ENCODE assay signal across 21 cellular contexts in the genomic region with DNA sequence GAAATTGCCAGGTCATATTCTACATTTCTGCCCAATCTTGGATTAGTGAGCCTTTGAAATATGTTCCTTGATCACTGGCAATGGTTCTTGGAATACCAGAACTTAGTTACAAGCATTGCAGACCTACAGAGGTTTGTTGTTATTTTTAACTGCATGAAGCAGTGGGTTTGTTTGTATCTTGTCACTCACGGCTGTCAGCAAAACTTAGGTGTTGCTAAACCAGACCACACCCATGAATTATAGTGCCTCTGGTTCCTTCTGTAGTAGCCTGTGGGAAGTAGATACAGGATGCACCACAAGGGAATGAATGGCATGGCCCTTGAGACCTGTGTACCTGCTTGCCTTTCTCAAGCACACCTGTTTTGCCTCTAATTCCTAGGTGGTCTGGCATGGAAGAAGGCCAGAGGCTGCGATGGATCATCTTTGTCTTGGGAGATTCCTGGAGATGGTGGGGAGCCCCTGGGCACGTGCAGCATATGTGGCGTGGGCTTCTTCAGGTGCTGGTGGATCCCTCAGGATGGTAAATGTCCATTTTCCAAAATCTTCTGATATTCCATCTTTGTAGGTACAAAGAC.
"Had no signal": no experiment of that assay in that cellular context is flagged by ENCODE, and none has a peak within 500 bp of the region (broad histone marks: within the 10 kb centered on the region; RNA-seq: fewer than 3 reads in every experiment).

No MANE protein-coding gene starts in this region.

- H3K27me3 ChIP-seq: pancreas, right lobe of liver, transverse colon, uterus had no signal

- H3K9me3 ChIP-seq: pancreas had no signal

- DNase-seq: activated CD8-positive, alpha-beta memory T cell treated with anti-CD3 and anti-CD28 coated beads for 24 hours; activated CD8-positive, alpha-beta memory T cell treated with anti-CD3 and anti-CD28 coated beads, Interleukin-2, amount 50 U/mL, for 4 hours; activated naive CD4-positive, alpha-beta T cell treated with anti-CD3 and anti-CD28 coated beads for 36 hours; activated naive CD8-positive, alpha-beta T cell treated with anti-CD3 and anti-CD28 coated beads, Interleukin-2, amount 10 ng/mL, durations not matched to agents 7 days and 5 days; activated T-cell treated with anti-CD3 and anti-CD28 coated beads, Interleukin-2, amount 50 U/mL, for 24 hours; amygdala; dermis blood vessel endothelial cell; effector memory CD4-positive, alpha-beta T cell; left colon; pancreas; small intestine; stimulated activated CD4-positive, alpha-beta T cell treated with anti-CD3 and anti-CD28 coated beads, Interleukin-2, amount 100 ng/mL, for 24 hours; stimulated activated naive CD8-positive, alpha-beta T cell treated with anti-CD3 and anti-CD28 coated beads, Interleukin-15, amount 100 ng/mL, for 72 hours; T-helper 9 cell; transverse colon; uterus had no signal

- ATAC-seq: esophagus mucosa; left colon; natural killer cell treated with Interleukin-12 subunit alpha and Interleukin-12 subunit beta and Interleukin-15 and Interleukin-18, amount 100 ng/mL, for 72 hours; pancreas; right lobe of liver; stimulated activated effector memory CD8-positive, alpha-beta T cell treated with anti-CD3 and anti-CD28 coated beads, Interleukin-12 subunit alpha, Interleukin-12 subunit beta, amount 100 ng/mL, for 72 hours; stimulated activated naive CD8-positive, alpha-beta T cell treated with anti-CD3 and anti-CD28 coated beads, Interleukin-15, amount 100 ng/mL, for 72 hours had no signal

- H3K4me3 ChIP-seq: lung, pancreas, right lobe of liver, transverse colon, uterus had no signal

- H3K4me1 ChIP-seq: pancreas, right lobe of liver, transverse colon, uterus had no signal

- H3K27ac ChIP-seq: pancreas, right lobe of liver, transverse colon, uterus had no signal

- H3K36me3 ChIP-seq: uterus had no signal
